8 cellular contexts compared by ENCODE assay signal in the genomic region with DNA sequence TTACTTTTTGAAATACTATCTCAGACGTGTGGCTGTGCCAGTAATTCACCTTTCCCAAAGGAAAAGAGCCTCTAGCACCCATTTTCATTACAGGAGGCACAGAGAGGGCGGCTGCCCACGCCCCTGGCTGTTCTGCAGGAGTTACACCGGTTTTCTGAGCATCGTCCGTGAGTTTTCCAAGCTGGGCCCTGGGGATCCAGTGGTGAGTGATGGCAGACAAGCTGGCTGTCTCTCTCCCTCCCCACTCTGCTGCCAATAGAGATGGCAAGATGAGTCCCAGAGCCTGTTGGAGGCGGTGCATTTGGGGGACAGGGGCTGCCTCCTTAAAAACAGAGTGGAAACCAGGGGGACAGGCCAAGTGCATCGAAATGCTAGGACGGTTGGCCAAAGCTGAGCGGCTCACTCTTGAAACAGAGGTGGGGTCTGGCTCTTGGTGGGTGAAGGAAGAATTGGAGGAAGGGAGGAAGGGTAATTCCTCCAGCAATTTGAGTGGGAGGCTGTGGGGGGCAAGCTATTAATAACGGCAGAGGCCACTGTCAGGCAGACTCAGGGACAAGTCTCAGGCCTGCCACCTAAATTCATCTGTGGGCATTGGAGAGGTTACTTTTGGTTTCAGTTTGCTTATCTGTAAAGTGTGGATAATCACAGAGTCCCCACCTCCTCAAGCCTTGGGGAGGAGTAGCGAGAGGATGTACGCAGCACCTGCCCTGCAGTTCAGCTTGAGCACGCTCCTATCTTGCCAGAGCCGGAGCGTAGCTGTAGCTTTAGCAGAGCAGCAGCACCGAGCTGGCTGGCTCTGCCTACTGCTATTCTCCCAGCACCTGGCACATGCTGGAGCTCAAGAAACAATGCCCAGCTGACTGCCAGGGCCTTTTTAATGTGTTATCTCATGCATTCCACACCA. TPM values are rescaled to one million over a fixed set of nuclear protein-coding genes. Genes with fewer than 3 reads are reported as not detected.
DNase-seq lines count a peak whose midpoint lies in the region; ATAC-seq and TF ChIP-seq lines count a peak whose summit lies in the region.

No MANE protein-coding gene starts in this region.

- H3K4me1 ChIP-seq in foreskin keratinocyte (no peaks in the 10 kb centered on the region), sigmoid colon (peaks cover 0 to 6% (median 3%) of the 10 kb centered on the region in 4 donors)

- H3K9me3 ChIP-seq in sigmoid colon: no peaks in the 10 kb centered on the region

- H3K27ac Mint-ChIP-seq in activated CD4-positive, alpha-beta T cell treated with anti-CD3 and anti-CD28 coated beads, Interleukin-2, amount 10 ng/mL, durations not matched to agents 24 days and 14 days: peak overlapping the region; percentile 91

- H3K36me3 Mint-ChIP-seq in activated CD4-positive, alpha-beta T cell treated with anti-CD3 and anti-CD28 coated beads, Interleukin-2, amount 10 ng/mL, durations not matched to agents 24 days and 14 days (ENCODE audit: low read depth): peaks cover 1% of the 10 kb centered on the region

- H3K27ac ChIP-seq in foreskin keratinocyte (no peak overlapping the region), sigmoid colon (no peak overlapping the region)

- no peaks in the 10 kb centered on the region for H3K27me3 Mint-ChIP-seq in activated CD4-positive, alpha-beta T cell treated with anti-CD3 and anti-CD28 coated beads, Interleukin-2, amount 10 ng/mL, durations not matched to agents 24 days and 14 days

- H3K27me3 ChIP-seq in foreskin keratinocyte (peaks cover 5% of the 10 kb centered on the region), sigmoid colon (no peaks in the 10 kb centered on the region)

- no peak for TF ChIP-seq CTCF in foreskin keratinocyte (conservative IDR thresholded peaks at IDR 0.05)
- TF ChIP-seq CTCF in sigmoid colon (IDR thresholded peaks at IDR 0.05): no peak

- intact Hi-C loops in activated CD4-positive, alpha-beta T cell treated with anti-CD3 and anti-CD28 coated beads, Interleukin-2, amount 10 ng/mL, durations not matched to agents 24 days and 14 days (cut with micrococcal nuclease): loop anchor here (1.0 to 5.0 kb wide), 5 partner anchors 46 to 509 kb away; a partner anchor contains a TSS
- intact Hi-C loops in sigmoid colon (cut with DNase I): no loop called here

- no peaks in the 10 kb centered on the region for H3K36me3 ChIP-seq in sigmoid colon

- TF ChIP-seq POLR2A in sigmoid colon (IDR thresholded peaks at IDR 0.05): no peak

- DNase-seq in D341Med (ENCODE audit: low spot score) (peak; percentile 37), foreskin keratinocyte (no peak), sigmoid colon (no peak), NCI-H2081 (lab: John Stamatoyannopoulos, UW) (no peak)
- peak; percentile 93 for DNase-seq in activated CD4-positive, alpha-beta T cell treated with anti-CD3 and anti-CD28 coated beads, Interleukin-2, amount 10 ng/mL, durations not matched to agents 24 days and 14 days
- peak; percentile 15 to 26 for DNase-seq in stimulated activated CD8-positive, alpha-beta memory T cell treated with anti-CD3 and anti-CD28 coated beads, Interleukin-2, amount 100 ng/mL, for 1 hour (ENCODE audit: low read depth in 2 of 2)

- ATAC-seq in GM19455 (IDR thresholded peaks at IDR 0.05; ENCODE audit: unreplicated experiment): peak; percentile 55
- peak; percentile 48 for ATAC-seq in HG03521 (IDR thresholded peaks at IDR 0.05; ENCODE audit: unreplicated experiment)
- ATAC-seq in foreskin keratinocyte: peak; percentile 14

- WGBS in sigmoid colon, 2 donors: 47 to 63% methylated on average over 17 of the region's 17 CpGs

- H3K4me3 ChIP-seq in sigmoid colon: no peak overlapping the region

- peaks cover 8% of the 10 kb centered on the region for H3K9me3 Mint-ChIP-seq in activated CD4-positive, alpha-beta T cell treated with anti-CD3 and anti-CD28 coated beads, Interleukin-2, amount 10 ng/mL, durations not matched to agents 24 days and 14 days

- H3K4me1 Mint-ChIP-seq in activated CD4-positive, alpha-beta T cell treated with anti-CD3 and anti-CD28 coated beads, Interleukin-2, amount 10 ng/mL, durations not matched to agents 24 days and 14 days: peaks cover 53% of the 10 kb centered on the region

- no peak for TF ChIP-seq EP300 in sigmoid colon (IDR thresholded peaks at IDR 0.05)

- H3K4me3 Mint-ChIP-seq in activated CD4-positive, alpha-beta T cell treated with anti-CD3 and anti-CD28 coated beads, Interleukin-2, amount 10 ng/mL, durations not matched to agents 24 days and 14 days: peak overlapping the region; percentile 70

RNA-seq across cellular contexts. Expression of a gene that starts 7.5 kb away (rescaled TPM):
- 0.05 TPM in 1 of 2 replicates, not detected in the other for total RNA-seq in activated CD4-positive, alpha-beta T cell treated with anti-CD3 and anti-CD28 coated beads, Interleukin-2, amount 10 ng/mL, durations not matched to agents 24 days and 14 days
- total RNA-seq in foreskin keratinocyte (not detected in 2 replicates), sigmoid colon (under 1 TPM in 3 of 4 donors, not detected in 1; 0.16 to 0.83 (median 0.41) TPM)
- polyA plus RNA-seq in foreskin keratinocyte (not detected in 2 replicates), sigmoid colon (10 to 100 TPM in 1 of 3 donors, 1 to 10 TPM in 2; 3.6 to 94.0 (median 6.5) TPM)

Comparison
In these comparisons a context has a peak if more than half of its experiments do, and no peak if none do; other contexts are left out.
1. DNase-seq: peak in D341Med (single experiment), activated CD4-positive, alpha-beta T cell treated with anti-CD3 and anti-CD28 coated beads, Interleukin-2, amount 10 ng/mL, durations not matched to agents 24 days and 14 days (single experiment) and stimulated activated CD8-positive, alpha-beta memory T cell treated with anti-CD3 and anti-CD28 coated beads, Interleukin-2, amount 100 ng/mL, for 1 hour (2 of 2); none in foreskin keratinocyte (0 of 2), sigmoid colon (single experiment) and NCI-H2081 (0 of 2).
2. Peak in every context shown above with its lines, with median percentiles within 50 percentile points of each other: ATAC-seq.